Comparison of ENCODE assay signal across 7 cellular contexts in the genomic region with DNA sequence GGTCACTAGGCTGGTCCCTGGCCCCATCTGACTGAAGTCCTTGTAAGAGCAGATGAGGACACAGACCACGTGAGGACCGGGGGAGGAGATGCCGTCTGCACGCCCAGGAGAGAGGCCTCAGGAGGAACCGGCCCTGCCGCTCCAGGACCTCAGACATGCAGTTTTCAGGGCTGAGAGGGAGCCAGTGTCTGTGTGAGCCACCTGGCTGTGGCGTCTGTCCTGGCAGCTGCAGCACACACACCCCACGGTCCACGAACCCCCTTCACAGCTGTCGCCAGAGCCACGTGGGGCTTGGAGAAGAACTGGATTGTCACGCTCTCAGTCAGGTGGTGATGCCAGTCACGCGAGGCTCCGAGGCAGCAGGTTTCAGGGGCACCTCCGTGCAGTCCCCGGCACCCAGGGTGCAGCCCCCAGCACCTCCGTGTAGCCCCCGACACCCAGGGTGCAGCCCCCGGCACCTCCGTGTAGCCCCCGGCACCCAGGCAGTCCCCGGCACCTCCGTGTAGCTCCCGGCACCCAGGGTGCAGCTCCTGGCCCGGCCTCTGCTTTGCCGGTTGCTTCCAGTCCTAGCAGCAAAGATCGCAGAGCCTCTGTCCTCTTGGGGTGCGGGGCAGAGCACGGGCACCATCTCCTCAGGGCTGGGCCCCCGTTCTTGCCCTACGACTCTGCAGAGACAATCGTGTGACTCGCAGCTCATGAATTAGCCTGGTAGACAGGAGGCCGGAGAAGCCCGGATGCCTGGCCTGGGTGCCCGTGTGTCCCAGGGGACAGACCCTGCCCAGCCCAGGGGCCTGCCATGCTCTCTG. TPM values are rescaled to one million over a fixed set of nuclear protein-coding genes. Genes with fewer than 3 reads are reported as not detected.
DNase-seq lines count a peak whose midpoint lies in the region; ATAC-seq and TF ChIP-seq lines count a peak whose summit lies in the region.

No MANE protein-coding gene starts in this region.

- intact Hi-C loops in psoas muscle (cut with DNase I): no loop called here
- intact Hi-C loops in esophagus squamous epithelium (cut with DNase I): no loop called here

- TF ChIP-seq POLR2A in esophagus squamous epithelium (IDR thresholded peaks at IDR 0.05): no peak

- ATAC-seq in psoas muscle: peak; percentile 45 to 67 (median 57)
- no peak for ATAC-seq in GM19455 (IDR thresholded peaks at IDR 0.05; ENCODE audit: unreplicated experiment)

- H3K4me1 ChIP-seq in psoas muscle (peaks cover 9% of the 10 kb centered on the region), esophagus squamous epithelium (peaks cover 0 to 19% (median 6%) of the 10 kb centered on the region in 3 donors)

- H3K4me3 ChIP-seq in H7 (ENCODE audit: insufficient read depth, low read depth, low read length): no peak overlapping the region
- H3K4me3 ChIP-seq in psoas muscle: peak overlapping the region; percentile 4
- no peak overlapping the region for H3K4me3 ChIP-seq in esophagus squamous epithelium

- DNase-seq in H7: peak; percentile 68
- DNase-seq in NCI-H524 (lab: John Stamatoyannopoulos, UW): peak; percentile 92 to 98
- peak; percentile 22 for DNase-seq in epithelial cell of prostate (ENCODE audit: low read depth, low spot score)
- DNase-seq in psoas muscle: peak in 1 of 2 donors; percentile 45
- DNase-seq in esophagus squamous epithelium (lab: John Stamatoyannopoulos, UW): no peak
- DNase-seq in activated CD4-positive, alpha-beta T cell treated with anti-CD3 and anti-CD28 coated beads, Interleukin-2, amount 50 U/mL, for 1 hour: no peak

- TF ChIP-seq CTCF in psoas muscle (IDR thresholded peaks at IDR 0.05) (no peak), esophagus squamous epithelium (IDR thresholded peaks at IDR 0.05) (peak in 1 of 6 experiments; percentile 25)

- no peaks in the 10 kb centered on the region for H3K36me3 ChIP-seq in H7 (replicated peaks; ENCODE audit: control insufficient read depth, insufficient read depth, low read length)
- no peaks in the 10 kb centered on the region for H3K36me3 ChIP-seq in psoas muscle (ENCODE audit: insufficient read depth in 1 of 2, low read depth in 1 of 2)
- no peaks in the 10 kb centered on the region for H3K36me3 ChIP-seq in esophagus squamous epithelium

- H3K9me3 ChIP-seq in psoas muscle: no peaks in the 10 kb centered on the region
- H3K9me3 ChIP-seq in esophagus squamous epithelium: no peaks in the 10 kb centered on the region

- WGBS in psoas muscle, 3 donors: 32 to 42% (median 39%) methylated on average over 37 of the region's 37 CpGs
- WGBS in esophagus squamous epithelium, 2 donors: 44 to 87% methylated on average over 4 to 12 of the region's 37 CpGs

- H3K27me3 ChIP-seq in H7 (ENCODE audit: control insufficient read depth, insufficient read depth, low read length) (no peaks in the 10 kb centered on the region), psoas muscle (ENCODE audit: insufficient read depth in 3 of 3, low read length in 2 of 3) (peaks cover 0 to 12% (median 0%) of the 10 kb centered on the region in 3 donors), esophagus squamous epithelium (peaks cover 0 to 23% (median 0%) of the 10 kb centered on the region in 4 donors)

- H3K27ac ChIP-seq in epithelial cell of prostate: no peak overlapping the region
- H3K27ac ChIP-seq in psoas muscle: no peak overlapping the region
- H3K27ac ChIP-seq in esophagus squamous epithelium: no peak overlapping the region

RNA-seq across cellular contexts. Expression of a gene that starts 19.0 kb away (rescaled TPM):
- 80.8 and 91.1 TPM in 2 replicates for total RNA-seq in H7 (2014; rRNA removed; shearing (Covaris generic))
- total RNA-seq in psoas muscle: 10 to 100 TPM; 50.2 to 78.7 (median 65.6) TPM
- polyA plus RNA-seq in psoas muscle: 10 to 100 TPM; 38.6 to 86.6 (median 58.7) TPM
- total RNA-seq in esophagus squamous epithelium: 10 to 100 TPM; 22.9 to 55.0 (median 46.5) TPM

RNA-seq across cellular contexts. Expression of a gene that starts 35.2 kb away (rescaled TPM):
- total RNA-seq in H7 (2014; rRNA removed; shearing (Covaris generic)): 66.4 and 76.8 TPM in 2 replicates
- 10 to 100 TPM; 64.9 to 93.8 (median 81.7) TPM for total RNA-seq in psoas muscle
- 10 to 100 TPM; 39.0 to 72.8 (median 55.3) TPM for polyA plus RNA-seq in psoas muscle
- total RNA-seq in esophagus squamous epithelium: 10 to 100 TPM; 27.9 to 70.0 (median 51.1) TPM

RNA-seq across cellular contexts. Expression of a gene that starts 36.6 kb away (rescaled TPM):
- total RNA-seq in H7 (2014; rRNA removed; shearing (Covaris generic)): 117 and 134 TPM in 2 replicates
- 10 to 100 TPM; 49.6 to 72.1 (median 66.5) TPM for total RNA-seq in psoas muscle
- polyA plus RNA-seq in psoas muscle: 100 to 1,000 TPM in 1 of 3 donors, 10 to 100 TPM in 2; 57.1 to 108 (median 69.3) TPM
- total RNA-seq in esophagus squamous epithelium: 100 to 1,000 TPM in 3 of 4 donors, 10 to 100 TPM in 1; 83.1 to 132 (median 114) TPM

Comparison
In these comparisons a context has a peak if more than half of its experiments do, and no peak if none do; other contexts are left out.
1. DNase-seq: peak in H7 (single experiment), NCI-H524 (2 of 2) and epithelial cell of prostate (single experiment); none in esophagus squamous epithelium (single experiment) and activated CD4-positive, alpha-beta T cell treated with anti-CD3 and anti-CD28 coated beads, Interleukin-2, amount 50 U/mL, for 1 hour (single experiment).